In genomic region chr4:177287298-177287697, GRCh38 we compare ENCODE assay signal across 32 cellular contexts. TPM values are rescaled to one million over a fixed set of nuclear protein-coding genes. Genes with fewer than 3 reads are reported as not detected.
DNase-seq lines count a peak whose midpoint lies in the region; FAIRE-seq and TF ChIP-seq lines count a peak whose summit lies in the region.
"Had no signal": no experiment of that assay in that cellular context is flagged by ENCODE, and none has a peak within 500 bp of the region (broad histone marks: within the 10 kb centered on the region; RNA-seq: fewer than 3 reads in every experiment).

No MANE protein-coding gene starts in this region.

- peak; percentile 40 for DNase-seq in BE2C
- DNase-seq in M059J (ENCODE audit: low read depth) = peak; percentile 8
- DNase-seq in NCI-H526 (lab: John Stamatoyannopoulos, UW) = no peak
- no peak for DNase-seq in stimulated activated naive CD4-positive, alpha-beta T cell (lab: John Stamatoyannopoulos, UW)
- no peak for DNase-seq in small intestine
- no peak for DNase-seq in glutamatergic neuron
- DNase-seq: ACHN; activated B cell treated with CpG ODN at 0.5 μM for 24 hours; activated CD4-positive, alpha-beta T cell treated with anti-CD3 and anti-CD28 coated beads, Interleukin-2, amount 10 ng/mL, durations not matched to agents 7 days and 5 days; activated effector memory CD4-positive, alpha-beta T cell treated with anti-CD3 and anti-CD28 coated beads, Interleukin-2, amount 50 U/mL, for 16 hours; activated naive CD8-positive, alpha-beta T cell treated with anti-CD3 and anti-CD28 coated beads for 36 hours; activated T-cell treated with anti-CD3 and anti-CD28 coated beads, Interleukin-2, amount 50 U/mL, for 1 hour; anterior cingulate cortex; CD8-positive, alpha-beta memory T cell; DMS53; effector CD8-positive, alpha-beta T cell; hypothalamus; left colon; mucosa of descending colon; NCI-H1436; NCI-H2081 treated with DMSO at 0.1 percent for 48 hours; stimulated activated naive B cell treated with anti-CD40 and anti-IgM and Interleukin-4, amounts not matched to agents 10 μg/mL and 1 μg/mL and 100 μg/mL, for 72 hours had no signal

- no peaks in the 10 kb centered on the region for H4K20me1 ChIP-seq in OCI-LY1 (ENCODE audit: insufficient read depth, low read length)

- H3K36me3 ChIP-seq in BE2C = no peaks in the 10 kb centered on the region
- no peaks in the 10 kb centered on the region for H3K36me3 ChIP-seq in OCI-LY1 (ENCODE audit: insufficient read depth, low read length)
- H3K36me3 ChIP-seq in small intestine (ENCODE audit: control insufficient read depth in 2 of 2, insufficient read depth in 2 of 2, low read length in 2 of 2) = no peaks in the 10 kb centered on the region

- H3K4me1 Mint-ChIP-seq in dendritic cell treated with granulocyte-macrophage colony-stimulating factor and Interleukin-4, amounts not matched to agents 40 ng/mL and 50 ng/mL, for 4 days (ENCODE audit: low read depth) = peaks cover 11% of the 10 kb centered on the region
- no peaks in the 10 kb centered on the region for H3K4me1 Mint-ChIP-seq in glutamatergic neuron (ENCODE audit: low read depth, unreplicated experiment)
- H3K4me1 Mint-ChIP-seq: activated B cell treated with CpG ODN at 0.5 μM for 24 hours; CD8-positive, alpha-beta memory T cell; GM23338; IgD-negative memory B cell; nephron; stimulated activated naive B cell treated with anti-CD40 and anti-IgM and Interleukin-4, amounts not matched to agents 10 μg/mL and 1 μg/mL and 100 μg/mL, for 72 hours had no signal

- intact Hi-C loops in dendritic cell treated with granulocyte-macrophage colony-stimulating factor and Interleukin-4, amounts not matched to agents 40 ng/mL and 50 ng/mL, for 4 days (cut with micrococcal nuclease) = no loop called here

- H3K9me3 ChIP-seq in BE2C = no peaks in the 10 kb centered on the region
- no peaks in the 10 kb centered on the region for H3K9me3 ChIP-seq in OCI-LY1 (ENCODE audit: low read length)
- no peaks in the 10 kb centered on the region for H3K9me3 ChIP-seq in small intestine (ENCODE audit: control insufficient read depth, low read depth)
- H3K9me3 ChIP-seq: mucosa of descending colon had no signal

- H3K4me3 Mint-ChIP-seq in dendritic cell treated with granulocyte-macrophage colony-stimulating factor and Interleukin-4, amounts not matched to agents 40 ng/mL and 50 ng/mL, for 4 days = no peak overlapping the region
- H3K4me3 Mint-ChIP-seq in glutamatergic neuron (ENCODE audit: unreplicated experiment) = no peak overlapping the region
- H3K4me3 Mint-ChIP-seq: activated B cell treated with CpG ODN at 0.5 μM for 24 hours; activated CD4-positive, alpha-beta T cell treated with anti-CD3 and anti-CD28 coated beads, Interleukin-2, amount 10 ng/mL, durations not matched to agents 7 days and 5 days; activated naive CD8-positive, alpha-beta T cell treated with anti-CD3 and anti-CD28 coated beads for 36 hours; CD8-positive, alpha-beta memory T cell; GM23338; IgD-negative memory B cell; nephron; stimulated activated naive B cell treated with anti-CD40 and anti-IgM and Interleukin-4, amounts not matched to agents 10 μg/mL and 1 μg/mL and 100 μg/mL, for 72 hours; T-helper 2 cell treated with Interferon-gamma antibody and Interleukin-4, amounts not matched to agents 5 μg/mL and 100 μg/mL, for 36 hours; type B pancreatic cell had no signal

- H3K4me1 ChIP-seq in BE2C (peaks cover 9% of the 10 kb centered on the region), OCI-LY1 (ENCODE audit: insufficient read depth, low read length, severe bottlenecking) (peaks cover 30% of the 10 kb centered on the region), small intestine (ENCODE audit: control insufficient read depth in 2 of 2, insufficient read depth in 1 of 2, low read depth in 1 of 2, low read length in 1 of 2) (no peaks in the 10 kb centered on the region)

- H3K9ac ChIP-seq in OCI-LY1 (ENCODE audit: low read length) = no peak overlapping the region

- no peaks in the 10 kb centered on the region for H3K36me3 Mint-ChIP-seq in dendritic cell treated with granulocyte-macrophage colony-stimulating factor and Interleukin-4, amounts not matched to agents 40 ng/mL and 50 ng/mL, for 4 days (ENCODE audit: low read depth)
- H3K36me3 Mint-ChIP-seq in glutamatergic neuron (ENCODE audit: unreplicated experiment) = no peaks in the 10 kb centered on the region
- H3K36me3 Mint-ChIP-seq: activated naive CD8-positive, alpha-beta T cell treated with anti-CD3 and anti-CD28 coated beads for 36 hours; CD8-positive, alpha-beta memory T cell; IgD-negative memory B cell; stimulated activated naive B cell treated with anti-CD40 and anti-IgM and Interleukin-4, amounts not matched to agents 10 μg/mL and 1 μg/mL and 100 μg/mL, for 72 hours; type B pancreatic cell had no signal

- H3K4me3 ChIP-seq in BE2C (ENCODE audit: low read depth, low read length) (no peak overlapping the region), OCI-LY1 (ENCODE audit: low read depth, low read length, poor library complexity, severe bottlenecking) (no peak overlapping the region), small intestine (ENCODE audit: low read depth in 1 of 2, low read length in 2 of 2) (no peak overlapping the region)
- H3K4me3 ChIP-seq: GM23338, mucosa of descending colon had no signal

- H3K9me3 Mint-ChIP-seq in dendritic cell treated with granulocyte-macrophage colony-stimulating factor and Interleukin-4, amounts not matched to agents 40 ng/mL and 50 ng/mL, for 4 days = no peaks in the 10 kb centered on the region
- H3K9me3 Mint-ChIP-seq in glutamatergic neuron (ENCODE audit: unreplicated experiment) = no peaks in the 10 kb centered on the region
- H3K9me3 Mint-ChIP-seq: activated B cell treated with CpG ODN at 0.5 μM for 24 hours; activated CD4-positive, alpha-beta T cell treated with anti-CD3 and anti-CD28 coated beads, Interleukin-2, amount 10 ng/mL, durations not matched to agents 7 days and 5 days; activated naive CD8-positive, alpha-beta T cell treated with anti-CD3 and anti-CD28 coated beads for 36 hours; CD8-positive, alpha-beta memory T cell; GM23338; IgD-negative memory B cell; nephron; stimulated activated naive B cell treated with anti-CD40 and anti-IgM and Interleukin-4, amounts not matched to agents 10 μg/mL and 1 μg/mL and 100 μg/mL, for 72 hours; T-helper 2 cell treated with Interferon-gamma antibody and Interleukin-4, amounts not matched to agents 5 μg/mL and 100 μg/mL, for 36 hours; type B pancreatic cell had no signal

- WGBS in small intestine, 3 donors = 53 to 64% (median 55%) methylated on average over 2 of the region's 2 CpGs

- TF ChIP-seq CTCF in BE2C (IDR thresholded peaks at IDR 0.05; ENCODE audit: low read depth, low read length) (no peak), OCI-LY1 (IDR thresholded peaks at IDR 0.05; ENCODE audit: low read length) (no peak), glutamatergic neuron (IDR thresholded peaks at IDR 0.05; ENCODE audit: partially characterized antibody, unreplicated experiment) (no peak)

- peak overlapping the region; percentile 9 for H3K27ac Mint-ChIP-seq in dendritic cell treated with granulocyte-macrophage colony-stimulating factor and Interleukin-4, amounts not matched to agents 40 ng/mL and 50 ng/mL, for 4 days
- no peak overlapping the region for H3K27ac Mint-ChIP-seq in glutamatergic neuron (ENCODE audit: unreplicated experiment)
- H3K27ac Mint-ChIP-seq: activated B cell treated with CpG ODN at 0.5 μM for 24 hours; activated CD4-positive, alpha-beta T cell treated with anti-CD3 and anti-CD28 coated beads, Interleukin-2, amount 10 ng/mL, durations not matched to agents 7 days and 5 days; activated naive CD8-positive, alpha-beta T cell treated with anti-CD3 and anti-CD28 coated beads for 36 hours; CD8-positive, alpha-beta memory T cell; GM23338; IgD-negative memory B cell; nephron; stimulated activated naive B cell treated with anti-CD40 and anti-IgM and Interleukin-4, amounts not matched to agents 10 μg/mL and 1 μg/mL and 100 μg/mL, for 72 hours; T-helper 2 cell treated with Interferon-gamma antibody and Interleukin-4, amounts not matched to agents 5 μg/mL and 100 μg/mL, for 36 hours; type B pancreatic cell had no signal

- H2AFZ ChIP-seq in OCI-LY1 (ENCODE audit: low read length) = no peak overlapping the region
- H2AFZ ChIP-seq: GM23338 had no signal

- no peaks in the 10 kb centered on the region for H3F3A ChIP-seq in OCI-LY1 (ENCODE audit: insufficient read depth, low read length)

- H3K9me2 ChIP-seq in OCI-LY1 (ENCODE audit: low read depth, low read length) = no peaks in the 10 kb centered on the region

- H3K4me2 ChIP-seq in OCI-LY1 (ENCODE audit: low read length) = no peak overlapping the region
- H3K4me2 ChIP-seq: GM23338 had no signal

- no peaks in the 10 kb centered on the region for H3K27me3 Mint-ChIP-seq in dendritic cell treated with granulocyte-macrophage colony-stimulating factor and Interleukin-4, amounts not matched to agents 40 ng/mL and 50 ng/mL, for 4 days
- no peaks in the 10 kb centered on the region for H3K27me3 Mint-ChIP-seq in glutamatergic neuron (ENCODE audit: unreplicated experiment)
- H3K27me3 Mint-ChIP-seq: activated B cell treated with CpG ODN at 0.5 μM for 24 hours; activated naive CD8-positive, alpha-beta T cell treated with anti-CD3 and anti-CD28 coated beads for 36 hours; IgD-negative memory B cell; stimulated activated naive B cell treated with anti-CD40 and anti-IgM and Interleukin-4, amounts not matched to agents 10 μg/mL and 1 μg/mL and 100 μg/mL, for 72 hours; type B pancreatic cell had no signal

- FAIRE-seq in small intestine (lab: Jason Lieb, UNC) = no peak
- FAIRE-seq: bronchial epithelial cell, colon, G401.6 had no signal

- H3K27ac ChIP-seq in OCI-LY1 (ENCODE audit: low read depth, low read length, poor library complexity, severe bottlenecking) = peak overlapping the region; percentile 22
- H3K27ac ChIP-seq in small intestine (ENCODE audit: low read depth in 1 of 2, low read length in 1 of 2) = no peak overlapping the region

- H3K79me2 ChIP-seq in OCI-LY1 (ENCODE audit: insufficient read depth, low read length) = no peaks in the 10 kb centered on the region

- H3K27me3 ChIP-seq in BE2C (no peaks in the 10 kb centered on the region), OCI-LY1 (ENCODE audit: insufficient read depth, low read length) (no peaks in the 10 kb centered on the region), small intestine (ENCODE audit: control insufficient read depth in 2 of 2, insufficient read depth in 2 of 2, low read length in 2 of 2) (no peaks in the 10 kb centered on the region)

RNA-seq across cellular contexts. Expression of gene NEIL3, which starts 22.4 kb away (rescaled TPM):
- 2.3 TPM for polyA plus RNA-seq in BE2C (2012; ENCODE audit: insufficient read depth, insufficient read length, low read depth)
- 17.6 and 18.1 TPM in 2 replicates for total RNA-seq in M059J (2014; rRNA removed; shearing (Covaris generic))
- 1 to 10 TPM in 1 of 3 donors, not detected in 2; 2.8 TPM for polyA plus RNA-seq in small intestine
- total RNA-seq in glutamatergic neuron (ENCODE audit: unreplicated experiment) = 1.4 TPM
- polyA plus RNA-seq: IgD-negative memory B cell had no signal

Comparison
In these comparisons a context has a peak if more than half of its experiments do, and no peak if none do; other contexts are left out.
1. DNase-seq: peak in BE2C (single experiment) and M059J (single experiment); none in NCI-H526 (0 of 2), stimulated activated naive CD4-positive, alpha-beta T cell (0 of 6), small intestine (single experiment) and glutamatergic neuron (single experiment).